Comparison of ENCODE assay signal across 8 cellular contexts in genomic region chr1:67339623-67340343, GRCh38. TPM values are rescaled to one million over a fixed set of nuclear protein-coding genes. Genes with fewer than 3 reads are reported as not detected.
DNase-seq lines count a peak whose midpoint lies in the region; FAIRE-seq and TF ChIP-seq lines count a peak whose summit lies in the region.

No MANE protein-coding gene starts in this region.

- peak; percentile 87 for FAIRE-seq in bronchial epithelial cell (lab: Jason Lieb, UNC)

- H3K36me3 ChIP-seq in HEK293 (ENCODE audit: control insufficient read depth in 2 of 2, insufficient read depth in 1 of 2, low read length in 2 of 2) (no peaks in the 10 kb centered on the region), bronchial epithelial cell (ENCODE audit: control insufficient read depth, insufficient read depth, low read length) (no peaks in the 10 kb centered on the region)

- no peaks in the 10 kb centered on the region for H3K9me3 ChIP-seq in HEK293 (ENCODE audit: control insufficient read depth, insufficient read depth, low read depth, low read length)

- no peaks in the 10 kb centered on the region for H3K27me3 ChIP-seq in bronchial epithelial cell (ENCODE audit: control insufficient read depth, insufficient read depth, low read length)

- no peak overlapping the region for H3K27ac ChIP-seq in HEK293 (ENCODE audit: extremely low read depth, low read depth, low read length)

- POLR2A ChIA-PET in HEK293 (lab: Yijun Ruan, JAX): no interaction called here

- H3K4me3 ChIP-seq in HEK293 (ENCODE audit: low read depth, low read length) (no peak overlapping the region), bronchial epithelial cell (ENCODE audit: low read depth, low read length) (no peak overlapping the region)

- no peaks in the 10 kb centered on the region for H3K4me1 ChIP-seq in HEK293 (ENCODE audit: control insufficient read depth, insufficient read depth, low read length)

- TF ChIP-seq CTCF in HEK293 (tag by site-specific recombination; IDR thresholded peaks at IDR 0.05): no peak
- TF ChIP-seq CTCF in bronchial epithelial cell (IDR thresholded peaks at IDR 0.05; ENCODE audit: insufficient read depth, low read length, severe bottlenecking): no peak

- intact Hi-C loops in posterior cingulate gyrus (cut with DNase I): no loop called here

- DNase-seq in GM04504 (ENCODE audit: low read depth) (peak; percentile 35), NCI-H226 (peak; percentile 64), bronchial epithelial cell (ENCODE audit: low read depth) (peak; percentile 92), smooth muscle cell of the brain vasculature (ENCODE audit: low read depth, low spot score) (peak; percentile 39), posterior cingulate gyrus (no peak), cerebellar nuclear complex (lab: John Stamatoyannopoulos, UW) (no peak), NCI-H2107 treated with DMSO at 0.1 percent for 48 hours (lab: John Stamatoyannopoulos, UW; ENCODE audit: unreplicated experiment) (no peak)

- CTCF ChIA-PET in HEK293 (lab: Yijun Ruan, JAX): interaction anchor here (0.7 to 2.1 kb wide), 3 partner anchors 14 to 161 kb away, joined by 3 to 7 read pairs (median 4); no protein-coding TSS in a partner anchor

TF ChIP-seq in HEK293, 187 proteins besides CTCF, POLR2A, EP300 and RAD21:
- TF ChIP-seq ZNF24 (tag by site-specific recombination; IDR thresholded peaks at IDR 0.05): peak; percentile 18; the same call in 1 of the 2 replicates
- TF ChIP-seq SETDB1 (IDR thresholded peaks at IDR 0.05; ENCODE audit: insufficient read length, low read length): no peak
- no peak for TF ChIP-seq PRDM10 (tag by site-specific recombination; IDR thresholded peaks at IDR 0.05)
- no peak for TF ChIP-seq ZNF623 (tag by site-specific recombination; IDR thresholded peaks at IDR 0.05)
- TF ChIP-seq ZNF398 (tag by site-specific recombination; IDR thresholded peaks at IDR 0.05): no peak
- TF ChIP-seq ZNF366 (tag by site-specific recombination; conservative IDR thresholded peaks at IDR 0.05): peak; percentile 60
- TF ChIP-seq ZNF660 (tag by site-specific recombination; IDR thresholded peaks at IDR 0.05): 0 out of 2 replicates have a peak, but pooled peaks have one; percentile 26
- TF ChIP-seq ZNF157 (tag by site-specific recombination; IDR thresholded peaks at IDR 0.05): no peak
- TF ChIP-seq SALL2 (tag by site-specific recombination; IDR thresholded peaks at IDR 0.05; ENCODE audit: borderline replicate concordance): no peak
- TF ChIP-seq ZNF629 (tag by site-specific recombination; IDR thresholded peaks at IDR 0.05): 0 out of 2 replicates have a peak, but pooled peaks have one; percentile 19
- peak; percentile 78 for TF ChIP-seq ZBTB17 (tag by site-specific recombination; IDR thresholded peaks at IDR 0.05)
- TF ChIP-seq KLF7 (tag by site-specific recombination; IDR thresholded peaks at IDR 0.05; ENCODE audit: borderline replicate concordance): no peak
- TF ChIP-seq PRDM1 (tag by site-specific recombination; IDR thresholded peaks at IDR 0.05): peak; percentile 94
- TF ChIP-seq ZNF10 (tag by site-specific recombination; IDR thresholded peaks at IDR 0.05): 0 out of 2 replicates have a peak, but pooled peaks have one; percentile 24
TF ChIP-seq in HEK293: peak in this region for 7.

RNA-seq across cellular contexts. Expression of gene IL12RB2, which starts 32.1 kb away (rescaled TPM):
- total RNA-seq in bronchial epithelial cell: 0.51 and 0.53 TPM in 2 replicates

Comparison
In these comparisons a context has a peak if more than half of its experiments do, and no peak if none do; other contexts are left out.
1. DNase-seq: peak in GM04504 (single experiment), NCI-H226 (single experiment), bronchial epithelial cell (single experiment) and smooth muscle cell of the brain vasculature (single experiment); none in posterior cingulate gyrus (0 of 10), cerebellar nuclear complex (0 of 2) and NCI-H2107 treated with DMSO at 0.1 percent for 48 hours (single experiment).